ENCODE assay signal across 8 cellular contexts in the genomic region with DNA sequence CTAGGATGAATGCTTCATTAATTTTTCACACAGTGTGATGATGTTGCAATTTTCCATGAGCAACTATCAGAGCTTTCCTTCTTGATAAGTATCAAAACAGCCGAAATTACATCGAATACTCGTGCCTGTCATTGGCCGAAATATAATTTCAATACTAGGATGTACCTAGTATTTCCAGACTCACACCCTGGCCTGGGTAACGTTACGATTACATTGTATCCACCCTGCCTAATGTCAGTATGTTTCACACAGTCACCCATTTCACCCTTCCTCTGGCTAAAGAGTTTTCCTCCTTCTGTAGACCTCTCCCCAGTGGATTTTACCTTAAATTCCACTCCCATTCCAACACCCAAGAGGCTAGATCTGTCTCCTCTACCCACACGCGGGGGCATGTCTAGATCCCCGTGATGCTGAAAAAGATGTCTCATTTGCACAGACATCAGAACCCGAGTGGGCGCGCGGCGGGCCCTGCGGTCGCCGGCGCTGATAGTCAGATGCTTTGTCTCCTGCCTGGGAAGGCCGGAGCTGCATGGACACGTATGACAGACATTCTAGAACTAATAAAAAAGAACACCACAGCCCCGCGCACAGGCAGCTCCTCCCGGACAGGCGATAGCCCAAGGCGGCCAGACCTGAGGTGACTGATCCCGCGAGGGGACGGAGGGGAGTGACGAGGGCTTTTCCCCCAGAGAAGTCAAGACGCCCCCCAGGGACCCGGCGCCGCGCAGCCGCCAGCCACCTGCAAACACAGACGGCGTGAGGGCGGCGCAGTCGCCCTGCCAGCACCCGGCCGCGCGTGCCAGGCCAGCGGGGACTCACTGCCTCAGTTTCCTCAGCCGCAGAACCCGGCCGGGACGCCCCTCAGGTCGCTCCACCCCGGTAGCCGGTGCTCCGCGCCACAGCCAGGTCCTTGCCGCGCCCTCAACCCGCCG. TPM values are rescaled to one million over a fixed set of nuclear protein-coding genes. Genes with fewer than 3 reads are reported as not detected.
DNase-seq lines count a peak whose midpoint lies in the region; ATAC-seq and TF ChIP-seq lines count a peak whose summit lies in the region.

No MANE protein-coding gene starts in this region.

- H3K36me3 ChIP-seq in prostate gland, result no peaks in the 10 kb centered on the region

- intact Hi-C loops in left ventricle myocardium superior (cut with micrococcal nuclease), result no loop called here
- intact Hi-C loops in prostate gland (cut with DNase I), result no loop called here

- H3K27me3 Mint-ChIP-seq in activated naive CD8-positive, alpha-beta T cell treated with anti-CD3 and anti-CD28 coated beads, Interleukin-2, amount 10 ng/mL, durations not matched to agents 7 days and 5 days, result peaks cover 9% of the 10 kb centered on the region

- no peaks in the 10 kb centered on the region for H3K4me1 ChIP-seq in prostate gland (replicated peaks)

- no peaks in the 10 kb centered on the region for H3K36me3 Mint-ChIP-seq in activated naive CD8-positive, alpha-beta T cell treated with anti-CD3 and anti-CD28 coated beads, Interleukin-2, amount 10 ng/mL, durations not matched to agents 7 days and 5 days

- DNase-seq in C1 segment of cervical spinal cord (lab: John Stamatoyannopoulos, UW) (peak in 12 of 14 donors; percentile 42 to 79 (median 70)), SHP77 treated with DMSO at 0.1 percent for 48 hours (lab: John Stamatoyannopoulos, UW) (peak; percentile 33), left ventricle myocardium superior (peak; percentile 60), prostate gland (ENCODE audit: low spot score) (peak; percentile 54), ureter (ENCODE audit: low spot score) (peak; percentile 52)
- peak; percentile 62 for DNase-seq in activated naive CD8-positive, alpha-beta T cell treated with anti-CD3 and anti-CD28 coated beads, Interleukin-2, amount 10 ng/mL, durations not matched to agents 7 days and 5 days

- POLR2A ChIA-PET in activated naive CD8-positive, alpha-beta T cell treated with anti-CD3 and anti-CD28 coated beads, Interleukin-2, amount 10 ng/mL, durations not matched to agents 7 days and 5 days (lab: Charles Lee), result interaction anchor here (0.6 to 2.1 kb wide), 4 partner anchors 70 to 1126 kb away, joined by 3 to 8 read pairs (median 4); partner anchors contain the start of gene ABCD2

- no peak for TF ChIP-seq POLR2A in prostate gland (IDR thresholded peaks at IDR 0.05)

- no peaks in the 10 kb centered on the region for H3K9me3 ChIP-seq in prostate gland

- peak overlapping the region; percentile 88 for H3K4me3 Mint-ChIP-seq in activated naive CD8-positive, alpha-beta T cell treated with anti-CD3 and anti-CD28 coated beads, Interleukin-2, amount 10 ng/mL, durations not matched to agents 7 days and 5 days

- peak overlapping the region; percentile 85 to 90 for H3K27ac ChIP-seq in prostate gland

- no peaks in the 10 kb centered on the region for H3K9me3 Mint-ChIP-seq in activated naive CD8-positive, alpha-beta T cell treated with anti-CD3 and anti-CD28 coated beads, Interleukin-2, amount 10 ng/mL, durations not matched to agents 7 days and 5 days

- H3K27ac Mint-ChIP-seq in activated naive CD8-positive, alpha-beta T cell treated with anti-CD3 and anti-CD28 coated beads, Interleukin-2, amount 10 ng/mL, durations not matched to agents 7 days and 5 days, result peak overlapping the region; percentile 82

- H3K4me3 ChIP-seq in prostate gland, result peak overlapping the region; percentile 84 to 86

- H3K4me1 Mint-ChIP-seq in activated naive CD8-positive, alpha-beta T cell treated with anti-CD3 and anti-CD28 coated beads, Interleukin-2, amount 10 ng/mL, durations not matched to agents 7 days and 5 days, result peaks cover 19% of the 10 kb centered on the region

- ATAC-seq in GM19455 (IDR thresholded peaks at IDR 0.05; ENCODE audit: unreplicated experiment) (peak; percentile 32), HG03521 (IDR thresholded peaks at IDR 0.05; ENCODE audit: unreplicated experiment) (peak; percentile 16), left ventricle myocardium superior (peak; percentile 21)
- ATAC-seq in activated naive CD8-positive, alpha-beta T cell treated with anti-CD3 and anti-CD28 coated beads, Interleukin-2, amount 10 ng/mL, durations not matched to agents 7 days and 5 days (ENCODE audit: low read depth), result no peak

- no peak for TF ChIP-seq CTCF in prostate gland (IDR thresholded peaks at IDR 0.05)

- H3K27me3 ChIP-seq in prostate gland (replicated peaks; ENCODE audit: insufficient read depth), result no peaks in the 10 kb centered on the region

- 2% methylated on average over 54 of the region's 58 CpGs for WGBS in prostate gland

RNA-seq across cellular contexts. Expression of gene KIF21A, which starts 0.7 kb away (rescaled TPM):
- 10 to 100 TPM; 19.6 to 21.4 TPM for total RNA-seq in activated naive CD8-positive, alpha-beta T cell treated with anti-CD3 and anti-CD28 coated beads, Interleukin-2, amount 10 ng/mL, durations not matched to agents 7 days and 5 days
- total RNA-seq in left ventricle myocardium superior, result 55.3 TPM
- total RNA-seq in prostate gland, result 10 to 100 TPM; 36.2 to 57.9 TPM
- total RNA-seq in ureter, result 27.7 TPM
